In genomic region chr15:22838292-22839042, GRCh38 we compare ENCODE assay signal across 8 cellular contexts.
DNase-seq lines count a peak whose midpoint lies in the region; ATAC-seq and TF ChIP-seq lines count a peak whose summit lies in the region.

NIPA2 (plus strand) TSS chr15:22838666; CDS start chr15:22851732, 13,066 bp downstream.

- H3K4me3 ChIP-seq in AG09309 (ENCODE audit: control insufficient read depth, low read depth, low read length): peak within 1 kb of the TSS; percentile 76

- peak; percentile 90 for DNase-seq in AG09309 (ENCODE audit: low read depth)
- peak; percentile 94 to 99 for DNase-seq in NCI-H446 (lab: John Stamatoyannopoulos, UW)
- peak; percentile 95 for DNase-seq in activated CD4-positive, CD25-positive, alpha-beta regulatory T cell treated with anti-CD3 and anti-CD28 coated beads, Interleukin-2, amount 50 U/mL, for 16 hours (ENCODE audit: low read depth, low spot score)
- peak; percentile 98 to 99 for DNase-seq in central memory CD8-positive, alpha-beta T cell (ENCODE audit: low spot score in 2 of 2)
- peak; percentile 96 for DNase-seq in iris pigment epithelial cell (ENCODE audit: low read depth)
- peak; percentile 97 for DNase-seq in stimulated activated CD4-positive, alpha-beta T cell treated with anti-CD3 and anti-CD28 coated beads, Interleukin-12 subunit alpha, Interleukin-12 subunit beta, amount 100 ng/mL, for 4 hours

- peak within 1 kb of the TSS; percentile 90 for H3K4me3 Mint-ChIP-seq in central memory CD8-positive, alpha-beta T cell

- H3K9me3 Mint-ChIP-seq in central memory CD8-positive, alpha-beta T cell: no peaks in the 10 kb centered on the region

- ATAC-seq in GM19025 (IDR thresholded peaks at IDR 0.05; ENCODE audit: low read depth, unreplicated experiment): peak; percentile 78
- ATAC-seq in HG03342 (IDR thresholded peaks at IDR 0.05; ENCODE audit: unreplicated experiment): peak; percentile 83
- ATAC-seq in central memory CD8-positive, alpha-beta T cell (replicated peaks; ENCODE audit: extremely low read depth, poor library complexity, severe bottlenecking): peak; percentile 92

- no peaks in the 10 kb centered on the region for H3K27me3 Mint-ChIP-seq in central memory CD8-positive, alpha-beta T cell

- H3K36me3 Mint-ChIP-seq in central memory CD8-positive, alpha-beta T cell (ENCODE audit: insufficient read depth): peaks cover 24% of the 10 kb centered on the region

- TF ChIP-seq CTCF in AG09309 (IDR thresholded peaks at IDR 0.05; ENCODE audit: control insufficient read depth, insufficient read depth, low read depth, low read length, missing control alignments): peak; percentile 11

- H3K4me1 Mint-ChIP-seq in central memory CD8-positive, alpha-beta T cell: peaks cover 30% of the 10 kb centered on the region

- peak within 1 kb of the TSS; percentile 91 for H3K27ac Mint-ChIP-seq in central memory CD8-positive, alpha-beta T cell (ENCODE audit: low read depth)

Comparison
In these comparisons a context has a peak if more than half of its experiments do, and no peak if none do; other contexts are left out.
1. Peak in every context shown above with its lines: DNase-seq, ATAC-seq and H3K4me3 ChIP-seq.